8 cellular contexts compared by ENCODE assay signal in the genomic region with DNA sequence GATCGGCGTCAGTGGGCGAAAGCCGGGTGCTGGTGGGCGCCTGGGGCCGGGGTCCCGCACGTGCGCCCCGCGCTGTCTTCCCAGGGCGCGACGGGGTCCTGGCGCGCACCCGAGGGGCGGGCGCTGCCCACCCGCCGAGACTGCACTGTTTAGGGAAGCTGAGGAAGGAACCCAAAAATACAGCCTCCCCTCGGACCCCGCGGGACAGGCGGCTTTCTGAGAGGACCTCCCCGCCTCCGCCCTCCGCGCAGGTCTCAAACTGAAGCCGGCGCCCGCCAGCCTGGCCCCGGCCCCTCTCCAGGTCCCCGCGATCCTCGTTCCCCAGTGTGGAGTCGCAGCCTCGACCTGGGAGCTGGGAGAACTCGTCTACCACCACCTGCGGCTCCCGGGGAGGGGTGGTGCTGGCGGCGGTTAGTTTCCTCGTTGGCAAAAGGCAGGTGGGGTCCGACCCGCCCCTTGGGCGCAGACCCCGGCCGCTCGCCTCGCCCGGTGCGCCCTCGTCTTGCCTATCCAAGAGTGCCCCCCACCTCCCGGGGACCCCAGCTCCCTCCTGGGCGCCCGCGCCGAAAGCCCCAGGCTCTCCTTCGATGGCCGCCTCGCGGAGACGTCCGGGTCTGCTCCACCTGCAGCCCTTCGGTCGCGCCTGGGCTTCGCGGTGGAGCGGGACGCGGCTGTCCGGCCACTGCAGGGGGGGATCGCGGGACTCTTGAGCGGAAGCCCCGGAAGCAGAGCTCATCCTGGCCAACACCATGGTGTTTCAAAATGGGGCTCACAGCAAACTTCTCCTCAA. TPM values are rescaled to one million over a fixed set of nuclear protein-coding genes. Genes with fewer than 3 reads are reported as not detected.
DNase-seq lines count a peak whose midpoint lies in the region; ATAC-seq and TF ChIP-seq lines count a peak whose summit lies in the region.

No MANE protein-coding gene starts in this region.

- peaks cover 41% of the 10 kb centered on the region for H3K4me1 Mint-ChIP-seq in nephron

- no peak for TF ChIP-seq CTCF in AG10803 (conservative IDR thresholded peaks at IDR 0.05; ENCODE audit: low read length)
- TF ChIP-seq CTCF in epithelial cell of proximal tubule (conservative IDR thresholded peaks at IDR 0.05; ENCODE audit: low read depth, low read length), result no peak
- TF ChIP-seq CTCF in nephron (IDR thresholded peaks at IDR 0.05; ENCODE audit: unreplicated experiment in 3 of 3), result peak in 2 of 3 experiments; percentile 10 to 12

- no peaks in the 10 kb centered on the region for H3K36me3 Mint-ChIP-seq in nephron (ENCODE audit: low read depth)

- ATAC-seq in HG03025 (IDR thresholded peaks at IDR 0.05; ENCODE audit: low FRiP score, unreplicated experiment) (no peak), HG02973 (IDR thresholded peaks at IDR 0.05; ENCODE audit: unreplicated experiment) (no peak), HG03442 (IDR thresholded peaks at IDR 0.05; ENCODE audit: unreplicated experiment) (no peak)

- H3K27ac Mint-ChIP-seq in nephron, result peak overlapping the region; percentile 0 to 58 (median 40)

- no peaks in the 10 kb centered on the region for H3K9me3 Mint-ChIP-seq in nephron

- H3K4me3 ChIP-seq in AG10803 (ENCODE audit: low read length) (peak overlapping the region; percentile 74), epithelial cell of proximal tubule (ENCODE audit: low read depth, low read length) (peak overlapping the region; percentile 80)

- DNase-seq in AG10803 (ENCODE audit: low read depth), result no peak
- DNase-seq in M059J (ENCODE audit: low read depth), result peak; percentile 55
- no peak for DNase-seq in epithelial cell of proximal tubule (ENCODE audit: low read depth)
- DNase-seq in dedifferentiated amniotic fluid mesenchymal stem cell (ENCODE audit: extremely low spot score), result no peak

- H3K27me3 Mint-ChIP-seq in nephron (ENCODE audit: low read depth), result peaks cover 62% of the 10 kb centered on the region

- peak overlapping the region; percentile 71 to 84 (median 77) for H3K4me3 Mint-ChIP-seq in nephron

RNA-seq across cellular contexts. Expression of gene EGFR, which starts 1.1 kb away (rescaled TPM):
- total RNA-seq in M059J (2014; rRNA removed; shearing (Covaris generic)), result 28.7 and 51.4 TPM in 2 replicates
- 40.2 and 48.1 TPM in 2 replicates for total RNA-seq in epithelial cell of proximal tubule

Comparison
In these comparisons a context has a peak if more than half of its experiments do, and no peak if none do; other contexts are left out.
1. CTCF ChIP-seq: peak in nephron (2 of 3); none in AG10803 (single experiment) and epithelial cell of proximal tubule (single experiment).